ENCODE assay signal across 21 cellular contexts in the genomic region with DNA sequence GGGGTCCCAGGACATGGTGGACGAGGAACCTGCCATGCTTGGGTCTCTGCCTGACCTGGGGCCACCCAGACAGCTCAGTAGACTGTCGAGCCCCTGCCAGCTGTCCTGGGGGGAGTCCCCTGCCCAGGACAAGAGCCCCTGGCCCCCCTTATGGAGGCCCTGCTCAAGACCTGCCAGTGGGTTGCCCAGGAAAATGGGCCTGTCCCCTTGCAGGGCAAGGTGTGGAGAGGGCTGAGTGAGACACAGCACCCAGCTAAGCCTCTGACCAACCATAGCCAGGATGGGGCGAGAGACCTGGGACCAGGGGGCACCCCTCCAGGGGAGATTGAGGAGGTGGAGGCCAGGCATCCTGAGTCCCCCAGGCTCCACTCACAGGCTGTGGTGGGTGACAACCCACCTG. TPM values are rescaled to one million over a fixed set of nuclear protein-coding genes. Genes with fewer than 3 reads are reported as not detected.
DNase-seq lines count a peak whose midpoint lies in the region; ATAC-seq, FAIRE-seq and TF ChIP-seq lines count a peak whose summit lies in the region.
"Had no signal": no experiment of that assay in that cellular context is flagged by ENCODE, and none has a peak within 500 bp of the region (broad histone marks: within the 10 kb centered on the region; RNA-seq: fewer than 3 reads in every experiment).

No MANE protein-coding gene starts in this region.

- intact Hi-C loops in activated CD4-positive, alpha-beta T cell treated with anti-CD3 and anti-CD28 coated beads for 36 hours (cut with DNase I, micrococcal nuclease): loop anchor here (2.0 to 5.0 kb wide), 3 partner anchors 49 to 1049 kb away; a partner anchor contains a TSS

- no peaks in the 10 kb centered on the region for H3K27me3 ChIP-seq in CD8-positive, alpha-beta memory T cell (ENCODE audit: insufficient read depth, low read length, poor library complexity, severe bottlenecking)
- H3K27me3 ChIP-seq: suprapubic skin had no signal

- H3K4me1 Mint-ChIP-seq in activated CD4-positive, alpha-beta T cell treated with anti-CD3 and anti-CD28 coated beads for 36 hours: peaks cover 4% of the 10 kb centered on the region
- H3K4me1 Mint-ChIP-seq in CD8-positive, alpha-beta memory T cell: peaks cover 5 to 24% (median 12%) of the 10 kb centered on the region in 3 donors
- H3K4me1 Mint-ChIP-seq in activated CD8-positive, alpha-beta T cell treated with anti-CD3 and anti-CD28 coated beads, Interleukin-2, amount 10 ng/mL, durations not matched to agents 7 days and 5 days (ENCODE audit: low read depth): peaks cover 6% of the 10 kb centered on the region
- H3K4me1 Mint-ChIP-seq in naive B cell: peaks cover 12 to 18% (median 18%) of the 10 kb centered on the region in 3 donors

- H3K4me1 ChIP-seq in CD8-positive, alpha-beta memory T cell (ENCODE audit: insufficient read depth, low read length): peaks cover 6% of the 10 kb centered on the region

- ATAC-seq in activated CD4-positive, alpha-beta T cell treated with anti-CD3 and anti-CD28 coated beads for 36 hours: no peak
- no peak for ATAC-seq in activated CD8-positive, alpha-beta T cell treated with anti-CD3 and anti-CD28 coated beads, Interleukin-2, amount 10 ng/mL, durations not matched to agents 7 days and 5 days
- ATAC-seq in naive B cell (ENCODE audit: low read depth in 2 of 2): no peak
- ATAC-seq: psoas muscle, SK-N-SH treated with all-trans-retinoic acid at 6 μM for 48 hours had no signal

- no peak for TF ChIP-seq CTCF in GM10248 (IDR thresholded peaks at IDR 0.05; ENCODE audit: control extremely low read depth, extremely low read depth, low read depth, missing control alignments)

- H3K27ac ChIP-seq in CD8-positive, alpha-beta memory T cell (ENCODE audit: low read depth, low read length): no peak overlapping the region
- H3K27ac ChIP-seq: esophagus squamous epithelium, psoas muscle, suprapubic skin had no signal

- no peak for FAIRE-seq in GM12892 (lab: Jason Lieb, UNC)
- FAIRE-seq: A204.1, G401.6 had no signal

- POLR2A ChIA-PET in activated CD4-positive, alpha-beta T cell treated with anti-CD3 and anti-CD28 coated beads for 36 hours (lab: Charles Lee): interaction anchor here (0.7 kb wide), 1 partner anchor 9 kb away, joined by 3 read pairs; a partner anchor contains a TSS
- POLR2A ChIA-PET in CD8-positive, alpha-beta memory T cell (lab: Charles Lee): interaction anchor here (1.1 to 1.3 kb wide), 2 partner anchors 20 to 23 kb away, joined by 3 to 4 read pairs; a partner anchor contains a TSS
- POLR2A ChIA-PET in activated CD8-positive, alpha-beta T cell treated with anti-CD3 and anti-CD28 coated beads, Interleukin-2, amount 10 ng/mL, durations not matched to agents 7 days and 5 days (lab: Charles Lee): interaction anchor here (1.1 kb wide), 1 partner anchor 78 kb away, joined by 4 read pairs; no protein-coding TSS in a partner anchor
- POLR2A ChIA-PET in GM10248 (lab: Yijun Ruan, JAX): no interaction called here

- H3K36me3 Mint-ChIP-seq in activated CD4-positive, alpha-beta T cell treated with anti-CD3 and anti-CD28 coated beads for 36 hours (ENCODE audit: low read depth): peaks cover 5% of the 10 kb centered on the region
- no peaks in the 10 kb centered on the region for H3K36me3 Mint-ChIP-seq in CD8-positive, alpha-beta memory T cell
- H3K36me3 Mint-ChIP-seq in activated CD8-positive, alpha-beta T cell treated with anti-CD3 and anti-CD28 coated beads, Interleukin-2, amount 10 ng/mL, durations not matched to agents 7 days and 5 days (ENCODE audit: low read depth): no peaks in the 10 kb centered on the region
- no peaks in the 10 kb centered on the region for H3K36me3 Mint-ChIP-seq in naive B cell

- H3K9me3 Mint-ChIP-seq in activated CD4-positive, alpha-beta T cell treated with anti-CD3 and anti-CD28 coated beads for 36 hours (ENCODE audit: low read depth): no peaks in the 10 kb centered on the region
- H3K9me3 Mint-ChIP-seq in CD8-positive, alpha-beta memory T cell: no peaks in the 10 kb centered on the region
- H3K9me3 Mint-ChIP-seq in activated CD8-positive, alpha-beta T cell treated with anti-CD3 and anti-CD28 coated beads, Interleukin-2, amount 10 ng/mL, durations not matched to agents 7 days and 5 days (ENCODE audit: insufficient read depth): no peaks in the 10 kb centered on the region
- H3K9me3 Mint-ChIP-seq in naive B cell: no peaks in the 10 kb centered on the region

- TF ChIP-seq POLR2A in GM12892 (IDR thresholded peaks at IDR 0.05; ENCODE audit: low read depth, low read length): no peak

- no peaks in the 10 kb centered on the region for H3K36me3 ChIP-seq in CD8-positive, alpha-beta memory T cell (ENCODE audit: insufficient read depth, low read length)
- H3K36me3 ChIP-seq: esophagus squamous epithelium, suprapubic skin had no signal

- H3K4me3 Mint-ChIP-seq in activated CD4-positive, alpha-beta T cell treated with anti-CD3 and anti-CD28 coated beads for 36 hours: peak overlapping the region; percentile 77
- peak overlapping the region; percentile 19 to 80 (median 67) for H3K4me3 Mint-ChIP-seq in CD8-positive, alpha-beta memory T cell
- peak overlapping the region; percentile 45 for H3K4me3 Mint-ChIP-seq in activated CD8-positive, alpha-beta T cell treated with anti-CD3 and anti-CD28 coated beads, Interleukin-2, amount 10 ng/mL, durations not matched to agents 7 days and 5 days
- peak overlapping the region; percentile 25 to 82 (median 60) for H3K4me3 Mint-ChIP-seq in naive B cell

- DNase-seq in activated CD4-positive, alpha-beta T cell treated with anti-CD3 and anti-CD28 coated beads for 36 hours: no peak
- no peak for DNase-seq in activated CD4-positive, alpha-beta T cell treated with anti-CD3 and anti-CD28 coated beads, Interleukin-2, amount 50 U/mL, for 1 hour
- no peak for DNase-seq in CD8-positive, alpha-beta memory T cell
- DNase-seq in activated CD8-positive, alpha-beta T cell treated with anti-CD3 and anti-CD28 coated beads, Interleukin-2, amount 10 ng/mL, durations not matched to agents 7 days and 5 days: no peak
- DNase-seq in naive B cell (no peak), NCI-H446 (lab: John Stamatoyannopoulos, UW) (no peak), GM12892 (ENCODE audit: insufficient read length) (no peak), GM10248 (ENCODE audit: extremely low spot score) (no peak)
- DNase-seq: activated CD8-positive, alpha-beta memory T cell treated with anti-CD3 and anti-CD28 coated beads, Interleukin-2, amount 50 U/mL, for 48 hours; aorta; dermis blood vessel endothelial cell; esophagus squamous epithelium; head of caudate nucleus; Karpas-422; NCI-H510A had no signal

- no peak overlapping the region for H3K4me3 ChIP-seq in CD8-positive, alpha-beta memory T cell (ENCODE audit: low read length)

- CTCF ChIA-PET in activated CD4-positive, alpha-beta T cell treated with anti-CD3 and anti-CD28 coated beads for 36 hours (lab: Charles Lee): interaction anchor here (1.1 kb wide), 1 partner anchor 22 kb away, joined by 3 read pairs; no protein-coding TSS in a partner anchor
- CTCF ChIA-PET in CD8-positive, alpha-beta memory T cell (lab: Charles Lee): interaction anchor here (1.3 to 4.0 kb wide), 3 partner anchors 19 to 26 kb away, joined by 3 to 19 read pairs (median 3); a partner anchor contains a TSS
- CTCF ChIA-PET in activated CD8-positive, alpha-beta T cell treated with anti-CD3 and anti-CD28 coated beads, Interleukin-2, amount 10 ng/mL, durations not matched to agents 7 days and 5 days (lab: Charles Lee): no interaction called here
- CTCF ChIA-PET in GM10248 (lab: Yijun Ruan, JAX): interaction anchor here (1.0 to 3.1 kb wide), 4 partner anchors 26 to 109 kb away, joined by 3 to 16 read pairs (median 4); no protein-coding TSS in a partner anchor

- no peaks in the 10 kb centered on the region for H3K9me3 ChIP-seq in CD8-positive, alpha-beta memory T cell (ENCODE audit: low read length)
- H3K9me3 ChIP-seq: psoas muscle, suprapubic skin had no signal

- H3K27me3 Mint-ChIP-seq in activated CD4-positive, alpha-beta T cell treated with anti-CD3 and anti-CD28 coated beads for 36 hours: no peaks in the 10 kb centered on the region
- peaks cover 0 to 1% of the 10 kb centered on the region in 2 donors for H3K27me3 Mint-ChIP-seq in CD8-positive, alpha-beta memory T cell
- H3K27me3 Mint-ChIP-seq in activated CD8-positive, alpha-beta T cell treated with anti-CD3 and anti-CD28 coated beads, Interleukin-2, amount 10 ng/mL, durations not matched to agents 7 days and 5 days (ENCODE audit: low read depth): no peaks in the 10 kb centered on the region
- H3K27me3 Mint-ChIP-seq in naive B cell: no peaks in the 10 kb centered on the region

- H3K27ac Mint-ChIP-seq in activated CD4-positive, alpha-beta T cell treated with anti-CD3 and anti-CD28 coated beads for 36 hours: no peak overlapping the region
- no peak overlapping the region for H3K27ac Mint-ChIP-seq in CD8-positive, alpha-beta memory T cell
- H3K27ac Mint-ChIP-seq in activated CD8-positive, alpha-beta T cell treated with anti-CD3 and anti-CD28 coated beads, Interleukin-2, amount 10 ng/mL, durations not matched to agents 7 days and 5 days: no peak overlapping the region
- peak overlapping the region in 1 of 6 donors; percentile 83 for H3K27ac Mint-ChIP-seq in naive B cell

RNA-seq across cellular contexts. Expression of a gene that starts 1.8 kb away (rescaled TPM):
- 10 to 100 TPM; 28.3 to 37.0 TPM for total RNA-seq in activated CD4-positive, alpha-beta T cell treated with anti-CD3 and anti-CD28 coated beads for 36 hours
- 10 to 100 TPM; 34.6 to 39.8 TPM for total RNA-seq in CD8-positive, alpha-beta memory T cell
- polyA plus RNA-seq in CD8-positive, alpha-beta memory T cell: 22.9 TPM
- total RNA-seq in activated CD8-positive, alpha-beta T cell treated with anti-CD3 and anti-CD28 coated beads, Interleukin-2, amount 10 ng/mL, durations not matched to agents 7 days and 5 days: 10 to 100 TPM; 12.4 to 13.4 TPM
- 10 to 100 TPM; 31.3 to 46.5 (median 42.0) TPM for polyA plus RNA-seq in naive B cell (ENCODE audit: low read depth in 6 of 6)
- 17.9 TPM for polyA plus RNA-seq in GM12892 (2012; ENCODE audit: missing spikeins)

RNA-seq across cellular contexts. Expression of a gene that starts 8.8 kb away (rescaled TPM):
- not detected for total RNA-seq in activated CD4-positive, alpha-beta T cell treated with anti-CD3 and anti-CD28 coated beads for 36 hours
- not detected for total RNA-seq in CD8-positive, alpha-beta memory T cell
- not detected for polyA plus RNA-seq in CD8-positive, alpha-beta memory T cell
- total RNA-seq in activated CD8-positive, alpha-beta T cell treated with anti-CD3 and anti-CD28 coated beads, Interleukin-2, amount 10 ng/mL, durations not matched to agents 7 days and 5 days: not detected
- not detected for polyA plus RNA-seq in naive B cell (ENCODE audit: low read depth in 6 of 6)
- polyA plus RNA-seq in GM12892 (2012; ENCODE audit: missing spikeins): not detected
- total RNA-seq: aorta, dermis blood vessel endothelial cell, esophagus squamous epithelium, kidney epithelial cell, psoas muscle had no signal

RNA-seq across cellular contexts. Expression of a gene that starts 17.2 kb away (rescaled TPM):
- 10 to 100 TPM; 42.0 to 56.7 TPM for total RNA-seq in activated CD4-positive, alpha-beta T cell treated with anti-CD3 and anti-CD28 coated beads for 36 hours
- 10 to 100 TPM; 74.7 to 76.3 TPM for total RNA-seq in CD8-positive, alpha-beta memory T cell
- 103 TPM for polyA plus RNA-seq in CD8-positive, alpha-beta memory T cell
- 10 to 100 TPM; 47.0 to 48.5 TPM for total RNA-seq in activated CD8-positive, alpha-beta T cell treated with anti-CD3 and anti-CD28 coated beads, Interleukin-2, amount 10 ng/mL, durations not matched to agents 7 days and 5 days
- 100 to 1,000 TPM in 4 of 6 donors, 10 to 100 TPM in 2; 89.3 to 121 (median 110) TPM for polyA plus RNA-seq in naive B cell (ENCODE audit: low read depth in 6 of 6)
- polyA plus RNA-seq in GM12892 (2012; ENCODE audit: missing spikeins): 79.0 TPM

RNA-seq across cellular contexts. Expression of a gene that starts 19.3 kb away (rescaled TPM):
- not detected for total RNA-seq in activated CD4-positive, alpha-beta T cell treated with anti-CD3 and anti-CD28 coated beads for 36 hours
- 1 to 10 TPM in 1 of 2 experiments, under 1 TPM in 1; 0.92 to 1.3 TPM for total RNA-seq in CD8-positive, alpha-beta memory T cell
- 0.83 TPM for polyA plus RNA-seq in CD8-positive, alpha-beta memory T cell
- total RNA-seq in activated CD8-positive, alpha-beta T cell treated with anti-CD3 and anti-CD28 coated beads, Interleukin-2, amount 10 ng/mL, durations not matched to agents 7 days and 5 days: not detected
- not detected for polyA plus RNA-seq in naive B cell (ENCODE audit: low read depth in 6 of 6)
- not detected for polyA plus RNA-seq in GM12892 (2012; ENCODE audit: missing spikeins)
- total RNA-seq: aorta, dermis blood vessel endothelial cell, esophagus squamous epithelium, psoas muscle had no signal
- polyA plus RNA-seq: aorta had no signal

RNA-seq across cellular contexts. Expression of a gene that starts 23.1 kb away (rescaled TPM):
- total RNA-seq in activated CD4-positive, alpha-beta T cell treated with anti-CD3 and anti-CD28 coated beads for 36 hours: 1 to 10 TPM; 3.0 to 6.2 TPM
- total RNA-seq in CD8-positive, alpha-beta memory T cell: 1 to 10 TPM; 6.4 to 6.7 TPM
- 16.8 TPM for polyA plus RNA-seq in CD8-positive, alpha-beta memory T cell
- 1 to 10 TPM; 5.8 to 6.5 TPM for total RNA-seq in activated CD8-positive, alpha-beta T cell treated with anti-CD3 and anti-CD28 coated beads, Interleukin-2, amount 10 ng/mL, durations not matched to agents 7 days and 5 days
- polyA plus RNA-seq in naive B cell (ENCODE audit: low read depth in 6 of 6): 10 to 100 TPM; 45.3 to 63.2 (median 53.5) TPM
- 7.1 TPM for polyA plus RNA-seq in GM12892 (2012; ENCODE audit: missing spikeins)
